11 cellular contexts compared by ENCODE assay signal in the genomic region with DNA sequence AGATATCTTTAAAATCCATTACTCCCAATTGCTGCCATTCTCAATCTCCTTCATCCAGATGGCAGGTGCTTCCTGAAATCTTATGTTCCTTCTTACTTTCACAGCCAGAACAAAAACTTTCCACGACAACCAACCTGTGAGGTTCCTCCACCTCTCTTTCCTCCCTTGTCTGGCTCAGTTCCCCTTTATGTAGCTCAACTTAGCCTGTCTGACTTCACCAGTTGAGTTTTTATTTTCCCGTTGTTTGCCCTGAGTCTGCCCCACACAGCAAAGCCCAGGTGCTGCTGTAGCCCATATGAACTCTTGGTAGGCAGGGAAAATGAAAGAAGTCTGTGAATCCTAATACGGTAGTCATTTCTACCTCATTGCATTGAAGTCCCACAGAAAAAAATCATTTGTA.
DNase-seq lines count a peak whose midpoint lies in the region; ATAC-seq and TF ChIP-seq lines count a peak whose summit lies in the region.
"Had no signal": no experiment of that assay in that cellular context is flagged by ENCODE, and none has a peak within 500 bp of the region (broad histone marks: within the 10 kb centered on the region; RNA-seq: fewer than 3 reads in every experiment).

No MANE protein-coding gene starts in this region.

- TF ChIP-seq CTCF in GM12865 (IDR thresholded peaks at IDR 0.05; ENCODE audit: insufficient read depth, low read depth, low read length, missing control alignments): no peak

- DNase-seq in GM12865 (ENCODE audit: low read depth) (peak; percentile 45), SIG-M5 (lab: John Stamatoyannopoulos, UW) (peak; percentile 27), left cardiac atrium (no peak), KG1 (lab: John Stamatoyannopoulos, UW) (no peak), NCI-H1436 treated with DMSO at 0.1 percent for 48 hours (lab: John Stamatoyannopoulos, UW) (no peak)
- DNase-seq: left colon had no signal

- ATAC-seq in GM21360 (IDR thresholded peaks at IDR 0.05; ENCODE audit: unreplicated experiment): peak; percentile 72
- ATAC-seq in HG03095 (IDR thresholded peaks at IDR 0.05; ENCODE audit: unreplicated experiment): peak; percentile 80
- no peak for ATAC-seq in left cardiac atrium
- no peak for ATAC-seq in HG02981 (IDR thresholded peaks at IDR 0.05; ENCODE audit: unreplicated experiment)
- ATAC-seq: left colon had no signal

- no peak overlapping the region for H3K4me3 ChIP-seq in GM12865 (ENCODE audit: low read depth, low read length)
- H3K4me3 ChIP-seq: cardiac muscle cell, pancreas had no signal

- intact Hi-C loops in left cardiac atrium (cut with DNase I): no loop called here

Comparison
In these comparisons a context has a peak if more than half of its experiments do, and no peak if none do; other contexts are left out.
1. DNase-seq: peak in GM12865 (single experiment) and SIG-M5 (single experiment); none in left cardiac atrium (single experiment), KG1 (single experiment) and NCI-H1436 treated with DMSO at 0.1 percent for 48 hours (single experiment).
2. ATAC-seq: peak in GM21360 (single experiment) and HG03095 (single experiment); none in left cardiac atrium (0 of 2) and HG02981 (single experiment).